8 cellular contexts compared by ENCODE assay signal in the genomic region with DNA sequence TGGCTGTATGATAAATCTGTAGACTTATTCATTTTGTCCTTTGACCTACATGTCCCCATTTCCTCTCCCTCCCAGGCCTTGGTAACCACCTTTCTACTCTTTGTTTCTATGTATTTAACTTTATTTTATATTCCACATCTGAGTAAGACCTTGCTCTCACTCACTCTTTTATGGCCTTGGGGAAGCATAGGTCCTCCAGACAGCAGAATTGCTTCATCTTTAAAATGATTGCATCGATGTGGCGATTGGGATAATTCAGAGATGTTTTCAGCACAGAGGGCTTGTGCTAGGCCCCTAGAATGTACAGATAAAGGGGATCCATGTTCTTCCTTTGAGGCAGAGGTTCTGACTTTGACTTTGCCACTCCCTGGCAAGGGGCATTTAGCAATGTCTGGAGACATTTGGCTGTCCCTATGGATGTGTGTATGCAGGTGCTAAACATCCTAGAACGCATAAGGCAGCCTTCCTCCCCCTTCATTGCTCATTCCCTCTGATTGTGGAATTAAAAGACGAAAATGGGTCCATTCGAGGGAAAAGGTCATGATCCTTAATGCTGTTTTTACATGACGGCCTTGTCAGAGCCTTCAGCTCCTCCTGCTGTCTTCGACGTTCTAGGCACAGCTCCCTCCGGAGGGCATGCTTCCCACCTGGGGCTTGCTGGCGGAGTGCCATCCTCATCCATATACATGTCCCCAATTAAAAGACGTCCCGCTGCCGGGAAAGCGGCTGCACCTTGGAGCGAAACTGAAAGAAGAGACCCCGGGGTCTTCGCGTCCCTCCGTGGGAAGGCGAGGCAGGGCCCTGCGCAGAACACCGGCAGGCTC. TPM values are rescaled to one million over a fixed set of nuclear protein-coding genes. Genes with fewer than 3 reads are reported as not detected.
A peak's percentile ranks its signal among the peaks of the same experiment; 100 is the strongest.
DNase-seq lines count a peak whose midpoint lies in the region; ATAC-seq and TF ChIP-seq lines count a peak whose summit lies in the region.
"Had no signal": no experiment of that assay in that cellular context is flagged by ENCODE, and none has a peak within 500 bp of the region (broad histone marks: within the 10 kb centered on the region; RNA-seq: fewer than 3 reads in every experiment).

No MANE protein-coding gene starts in this region.

- DNase-seq in iPS DF 6.9 (ENCODE audit: low read depth, low spot score): no peak
- no peak for DNase-seq in T-helper 2 cell treated with Interferon-gamma antibody and Interleukin-4, amounts not matched to agents 5 μg/mL and 100 μg/mL, for 36 hours (ENCODE audit: low spot score)
- DNase-seq: activated CD4-positive, alpha-beta T cell treated with anti-CD3 and anti-CD28 coated beads for 1 hour had no signal

- H3K27ac ChIP-seq in HUES64 (ENCODE audit: low read depth, low read length) (no peak overlapping the region), iPS DF 6.9 (ENCODE audit: low read length) (no peak overlapping the region), stomach smooth muscle (ENCODE audit: low read length) (no peak overlapping the region)

- H3K4me1 Mint-ChIP-seq in T-helper 2 cell treated with Interferon-gamma antibody and Interleukin-4, amounts not matched to agents 5 μg/mL and 100 μg/mL, for 36 hours (ENCODE audit: low read depth): no peaks in the 10 kb centered on the region
- H3K4me1 Mint-ChIP-seq in activated T-helper 17 cell treated with anti-CD3 and anti-CD28 coated beads, Interleukin-2, amount 50 U/mL, for 72 hours: no peaks in the 10 kb centered on the region

- H3K36me3 ChIP-seq in HUES64 (ENCODE audit: insufficient read depth, low read length) (no peaks in the 10 kb centered on the region), iPS DF 6.9 (ENCODE audit: control insufficient read depth, insufficient read depth, low read length) (no peaks in the 10 kb centered on the region), stomach smooth muscle (ENCODE audit: control insufficient read depth in 2 of 2, insufficient read depth in 2 of 2, low read length in 2 of 2) (no peaks in the 10 kb centered on the region)

- no peak overlapping the region for H3K4me3 Mint-ChIP-seq in T-helper 2 cell treated with Interferon-gamma antibody and Interleukin-4, amounts not matched to agents 5 μg/mL and 100 μg/mL, for 36 hours
- no peak overlapping the region for H3K4me3 Mint-ChIP-seq in activated T-helper 17 cell treated with anti-CD3 and anti-CD28 coated beads, Interleukin-2, amount 50 U/mL, for 72 hours

- peak overlapping the region; percentile 64 for H3K9ac ChIP-seq in HUES64 (ENCODE audit: low read depth, low read length)
- H3K9ac ChIP-seq in stomach smooth muscle (ENCODE audit: low read length in 2 of 2): peak overlapping the region in 1 of 2 donors; percentile 36

- ATAC-seq in SK-N-SH treated with all-trans-retinoic acid at 6 μM for 48 hours (peak; percentile 8), GM19455 (IDR thresholded peaks at IDR 0.05; ENCODE audit: unreplicated experiment) (no peak)
- no peak for ATAC-seq in activated T-helper 17 cell treated with anti-CD3 and anti-CD28 coated beads, Interleukin-2, amount 50 U/mL, for 72 hours (replicated peaks)

- WGBS in HUES64: 19% methylated on average over 22 of the region's 22 CpGs
- WGBS in iPS DF 6.9 (ENCODE audit: insufficient coverage, insufficient read length): no CpG with 5 or more reads among the region's 22 CpGs

- H3K4me3 ChIP-seq in HUES64 (ENCODE audit: low read length) (peak overlapping the region; percentile 69), iPS DF 6.9 (ENCODE audit: low read length) (peak overlapping the region; percentile 60; the same call in 1 of the 2 replicates), stomach smooth muscle (ENCODE audit: low read length in 2 of 2) (peak overlapping the region; percentile 67 to 81)

- H3K36me3 Mint-ChIP-seq in T-helper 2 cell treated with Interferon-gamma antibody and Interleukin-4, amounts not matched to agents 5 μg/mL and 100 μg/mL, for 36 hours (ENCODE audit: low read depth): no peaks in the 10 kb centered on the region
- no peaks in the 10 kb centered on the region for H3K36me3 Mint-ChIP-seq in activated T-helper 17 cell treated with anti-CD3 and anti-CD28 coated beads, Interleukin-2, amount 50 U/mL, for 72 hours (ENCODE audit: low read depth)

- H3K27ac Mint-ChIP-seq in T-helper 2 cell treated with Interferon-gamma antibody and Interleukin-4, amounts not matched to agents 5 μg/mL and 100 μg/mL, for 36 hours: no peak overlapping the region
- no peak overlapping the region for H3K27ac Mint-ChIP-seq in activated T-helper 17 cell treated with anti-CD3 and anti-CD28 coated beads, Interleukin-2, amount 50 U/mL, for 72 hours

- peaks cover 16% of the 10 kb centered on the region for H3K27me3 Mint-ChIP-seq in T-helper 2 cell treated with Interferon-gamma antibody and Interleukin-4, amounts not matched to agents 5 μg/mL and 100 μg/mL, for 36 hours (ENCODE audit: low read depth)
- H3K27me3 Mint-ChIP-seq in activated T-helper 17 cell treated with anti-CD3 and anti-CD28 coated beads, Interleukin-2, amount 50 U/mL, for 72 hours: peaks cover 21% of the 10 kb centered on the region

- peaks cover 43% of the 10 kb centered on the region for H3K27me3 ChIP-seq in HUES64 (ENCODE audit: insufficient read depth, low read length)
- peaks cover 4% of the 10 kb centered on the region; the same call in 1 of the 2 replicates for H3K27me3 ChIP-seq in iPS DF 6.9 (ENCODE audit: control insufficient read depth, insufficient read depth, low read length)
- peaks cover 2 to 3% of the 10 kb centered on the region in 2 donors for H3K27me3 ChIP-seq in stomach smooth muscle (ENCODE audit: control insufficient read depth in 1 of 2, insufficient read depth in 2 of 2, low read length in 2 of 2)

- no peaks in the 10 kb centered on the region for H3K9me3 Mint-ChIP-seq in T-helper 2 cell treated with Interferon-gamma antibody and Interleukin-4, amounts not matched to agents 5 μg/mL and 100 μg/mL, for 36 hours
- H3K9me3 Mint-ChIP-seq in activated T-helper 17 cell treated with anti-CD3 and anti-CD28 coated beads, Interleukin-2, amount 50 U/mL, for 72 hours: peaks cover under 1% of the 10 kb centered on the region

- H3K4me1 ChIP-seq in HUES64 (ENCODE audit: insufficient read depth, low read length) (peaks cover 22% of the 10 kb centered on the region), iPS DF 6.9 (ENCODE audit: control insufficient read depth, insufficient read depth, low read length) (peaks cover 4% of the 10 kb centered on the region), stomach smooth muscle (ENCODE audit: control insufficient read depth, insufficient read depth, low read length) (peaks cover 16% of the 10 kb centered on the region)

- H3K9me3 ChIP-seq in HUES64 (ENCODE audit: insufficient read depth, low read depth, low read length) (no peaks in the 10 kb centered on the region), iPS DF 6.9 (ENCODE audit: control insufficient read depth, insufficient read depth, low read length) (no peaks in the 10 kb centered on the region), stomach smooth muscle (ENCODE audit: control insufficient read depth in 2 of 2, low read length in 2 of 2) (no peaks in the 10 kb centered on the region)

TF ChIP-seq in SK-N-SH treated with all-trans-retinoic acid at 6 μM for 48 hours, 23 proteins besides CTCF, POLR2A, EP300 and RAD21:
- no peak for TF ChIP-seq ZFP3 (CRISPR knock-in tag; IDR thresholded peaks at IDR 0.05)
- TF ChIP-seq ZFP30 (CRISPR knock-in tag; IDR thresholded peaks at IDR 0.05): no peak
- TF ChIP-seq OSR1 (CRISPR knock-in tag; IDR thresholded peaks at IDR 0.05): no peak
- no peak for TF ChIP-seq BACH2 (CRISPR knock-in tag; IDR thresholded peaks at IDR 0.05; ENCODE audit: borderline replicate concordance)
- TF ChIP-seq CREB5 (CRISPR knock-in tag; IDR thresholded peaks at IDR 0.05; ENCODE audit: low read depth): no peak
- no peak for TF ChIP-seq GLIS3 (CRISPR knock-in tag; IDR thresholded peaks at IDR 0.05)
- TF ChIP-seq ESRRG (CRISPR knock-in tag; IDR thresholded peaks at IDR 0.05): no peak
- no peak for TF ChIP-seq PATZ1 (CRISPR knock-in tag; IDR thresholded peaks at IDR 0.05; ENCODE audit: borderline replicate concordance)

RNA-seq across cellular contexts. Expression of gene GPR39, which starts 1.1 kb away (rescaled TPM):
- 0.70 TPM for polyA plus RNA-seq in HUES64 (2013, experiment 1 of 2)
- 0.82 TPM for polyA plus RNA-seq in HUES64 (2013, experiment 2 of 2)
- total RNA-seq in activated T-helper 17 cell treated with anti-CD3 and anti-CD28 coated beads, Interleukin-2, amount 50 U/mL, for 72 hours: not detected
